In genomic region chr12:84136862-84137367, GRCh38 we compare ENCODE assay signal across 15 cellular contexts.
DNase-seq lines count a peak whose midpoint lies in the region; ATAC-seq and TF ChIP-seq lines count a peak whose summit lies in the region.
"Had no signal": no experiment of that assay in that cellular context is flagged by ENCODE, and none has a peak within 500 bp of the region (broad histone marks: within the 10 kb centered on the region; RNA-seq: fewer than 3 reads in every experiment).

No MANE protein-coding gene starts in this region.

- H3K4me2 ChIP-seq in SK-N-SH (no peak overlapping the region), smooth muscle cell (peak overlapping the region; percentile 16)
- H3K4me2 ChIP-seq: BLaER1 had no signal

- no peaks in the 10 kb centered on the region for H4K20me1 ChIP-seq in SK-N-SH (ENCODE audit: insufficient read depth)
- H4K20me1 ChIP-seq in smooth muscle cell (ENCODE audit: low read depth), result no peaks in the 10 kb centered on the region
- H4K20me1 ChIP-seq: BLaER1 had no signal

- H2AFZ ChIP-seq in SK-N-SH (ENCODE audit: low read depth) (no peak overlapping the region; the same call in 1 of the 2 replicates), smooth muscle cell (ENCODE audit: low read depth) (no peak overlapping the region)

- CTCF ChIA-PET in SK-N-SH (lab: Yijun Ruan, JAX), result interaction anchor here (1.2 kb wide), 1 partner anchor 9 kb away, joined by 4 read pairs; no protein-coding TSS in a partner anchor

- TF ChIP-seq EP300 in SK-N-SH (IDR thresholded peaks at IDR 0.05; ENCODE audit: borderline replicate concordance in 1 of 2, low read depth in 1 of 2, low read length in 1 of 2), result peak; percentile 58 to 93; a peak in 3 of 4 replicates

- H3F3A ChIP-seq in SK-N-SH (replicated peaks; ENCODE audit: insufficient read depth) (peaks cover 8% of the 10 kb centered on the region), smooth muscle cell (ENCODE audit: low read depth) (no peaks in the 10 kb centered on the region)

- H3K9me3 ChIP-seq in SK-N-SH (no peaks in the 10 kb centered on the region), smooth muscle cell (replicated peaks; ENCODE audit: low read depth) (no peaks in the 10 kb centered on the region)
- H3K9me3 ChIP-seq: BLaER1, HAP-1, prostate gland, tibial artery had no signal

- H3K79me2 ChIP-seq in SK-N-SH (ENCODE audit: insufficient read depth) (no peaks in the 10 kb centered on the region), smooth muscle cell (ENCODE audit: low read depth) (no peaks in the 10 kb centered on the region)

- H3K36me3 ChIP-seq in SK-N-SH (replicated peaks in 1 of 2; ENCODE audit: control insufficient read depth in 1 of 2, insufficient read depth in 2 of 2, low read length in 1 of 2) (no peaks in the 10 kb centered on the region), smooth muscle cell (ENCODE audit: low read depth) (no peaks in the 10 kb centered on the region)
- H3K36me3 ChIP-seq: BLaER1, HAP-1, prostate gland, tibial artery had no signal

- ATAC-seq in esophagus mucosa, result peak; percentile 51
- ATAC-seq in GM18909 (IDR thresholded peaks at IDR 0.05; ENCODE audit: poor library complexity, unreplicated experiment), result no peak
- no peak for ATAC-seq in GM19397 (IDR thresholded peaks at IDR 0.05; ENCODE audit: unreplicated experiment)

- POLR2A ChIA-PET in SK-N-SH (lab: Yijun Ruan, JAX), result no interaction called here

- H3K4me1 ChIP-seq in SK-N-SH (ENCODE audit: control insufficient read depth in 1 of 2, insufficient read depth in 2 of 2, low read depth in 1 of 2, low read length in 1 of 2) (no peaks in the 10 kb centered on the region; a peak in 1 of 4 replicates), smooth muscle cell (ENCODE audit: low read depth) (no peaks in the 10 kb centered on the region)
- H3K4me1 ChIP-seq: BLaER1, HAP-1, prostate gland, tibial artery had no signal

- H3K27me3 ChIP-seq in SK-N-SH (ENCODE audit: insufficient read depth), result no peaks in the 10 kb centered on the region
- H3K27me3 ChIP-seq in smooth muscle cell (ENCODE audit: low read depth), result no peaks in the 10 kb centered on the region
- H3K27me3 ChIP-seq: BLaER1, tibial artery had no signal

- no peak for TF ChIP-seq RAD21 in SK-N-SH (IDR thresholded peaks at IDR 0.05; ENCODE audit: low read length)

- H3K27ac ChIP-seq in SK-N-SH (ENCODE audit: low read depth in 2 of 2, low read length in 1 of 2) (peak overlapping the region; percentile 45 to 81; a peak in 3 of 4 replicates), smooth muscle cell (ENCODE audit: low read depth) (peak overlapping the region; percentile 58)
- H3K27ac ChIP-seq: BLaER1, coronary artery, prostate gland, tibial artery had no signal

- TF ChIP-seq CTCF in SK-N-SH (IDR thresholded peaks at IDR 0.05), result no peak
- TF ChIP-seq CTCF in smooth muscle cell (IDR thresholded peaks at IDR 0.05; ENCODE audit: borderline replicate concordance, insufficient read depth, poor library complexity, severe bottlenecking), result no peak

- DNase-seq in HPDE6-E6E7 (ENCODE audit: extremely low spot score) (peak; percentile 1), SK-N-SH (peak; percentile 44), smooth muscle cell (lab: John Stamatoyannopoulos, UW; ENCODE audit: unreplicated experiment) (no peak), NCI-H1436 (lab: John Stamatoyannopoulos, UW) (no peak)
- DNase-seq: activated gamma-delta T cell; NCI-H1105 treated with DMSO at 0.1 percent for 48 hours; stimulated activated naive CD4-positive, alpha-beta T cell; tibial artery had no signal

- WGBS in SK-N-SH (ENCODE audit: low lambda C conversion rate), result 8% methylated on average over 4 of the region's 4 CpGs
- 19% methylated on average over 4 of the region's 4 CpGs for WGBS in smooth muscle cell (ENCODE audit: low lambda C conversion rate)

- no peak overlapping the region for H3K4me3 ChIP-seq in SK-N-SH (ENCODE audit: low read depth in 2 of 2, low read length in 1 of 2)
- no peak overlapping the region for H3K4me3 ChIP-seq in smooth muscle cell
- H3K4me3 ChIP-seq: BLaER1, coronary artery, HAP-1, prostate gland, tibial artery had no signal

- no peaks in the 10 kb centered on the region for H3K9me2 ChIP-seq in SK-N-SH

- no peak overlapping the region for H3K9ac ChIP-seq in SK-N-SH
- no peak overlapping the region for H3K9ac ChIP-seq in smooth muscle cell (ENCODE audit: low read depth)
- H3K9ac ChIP-seq: BLaER1 had no signal

TF ChIP-seq in SK-N-SH, 30 proteins besides CTCF, POLR2A, EP300 and RAD21:
- TF ChIP-seq RCOR1 (IDR thresholded peaks at IDR 0.05; ENCODE audit: low read length) (peak; percentile 75), POLR2AphosphoS5 (IDR thresholded peaks at IDR 0.05; ENCODE audit: low read depth, low read length) (peak; percentile 74), TCF12 (IDR thresholded peaks at IDR 0.05) (peak; percentile 84; the same call in 1 of the 2 replicates), JUND (IDR thresholded peaks at IDR 0.05) (peak; percentile 76), SIN3A (IDR thresholded peaks at IDR 0.05; ENCODE audit: borderline replicate concordance, low read depth, low read length) (no peak), PBX3 (IDR thresholded peaks at IDR 0.05) (peak; percentile 87), GATA2 (CRISPR knock-in tag; IDR thresholded peaks at IDR 0.05) (peak; percentile 91), NFIC (IDR thresholded peaks at IDR 0.05; ENCODE audit: borderline replicate concordance) (peak; percentile 28; the same call in 1 of the 2 replicates), GABPA (IDR thresholded peaks at IDR 0.05; ENCODE audit: low read depth) (no peak), FOXM1 (IDR thresholded peaks at IDR 0.05; ENCODE audit: low read depth) (no peak; the same call in none of the 2 replicates), SMC3 (IDR thresholded peaks at IDR 0.05; ENCODE audit: low read depth, low read length) (no peak), FOSL2 (IDR thresholded peaks at IDR 0.05; ENCODE audit: borderline replicate concordance, low read depth) (peak; percentile 64; the same call in 1 of the 2 replicates), MAX (IDR thresholded peaks at IDR 0.05; ENCODE audit: low read depth) (no peak), USF1 (IDR thresholded peaks at IDR 0.05; ENCODE audit: borderline replicate concordance, low read depth) (no peak), USF2 (IDR thresholded peaks at IDR 0.05; ENCODE audit: borderline replicate concordance, low read depth, low read length) (no peak), TEAD4 (IDR thresholded peaks at IDR 0.05; ENCODE audit: borderline replicate concordance, insufficient read depth) (peak; percentile 44; the same call in 1 of the 2 replicates), FOXJ3 (CRISPR knock-in tag; IDR thresholded peaks at IDR 0.05) (0 out of 2 replicates have a peak, but pooled peaks have one; percentile 22)

Comparison
In these comparisons a context has a peak if more than half of its experiments do, and no peak if none do; other contexts are left out.
1. DNase-seq: peak in HPDE6-E6E7 (single experiment) and SK-N-SH (single experiment); none in smooth muscle cell (single experiment) and NCI-H1436 (single experiment).